ENCODE assay signal across 10 cellular contexts in genomic region chr10:80473692-80474596, GRCh38. TPM values are rescaled to one million over a fixed set of nuclear protein-coding genes. Genes with fewer than 3 reads are reported as not detected.
DNase-seq lines count a peak whose midpoint lies in the region; ATAC-seq and TF ChIP-seq lines count a peak whose summit lies in the region.
"Had no signal": no experiment of that assay in that cellular context is flagged by ENCODE, and none has a peak within 500 bp of the region (broad histone marks: within the 10 kb centered on the region; RNA-seq: fewer than 3 reads in every experiment).

No MANE protein-coding gene starts in this region.

- H3K9me1 ChIP-seq in IMR-90 (ENCODE audit: insufficient read depth, low read length): peaks cover 35% of the 10 kb centered on the region

- H3K4me2 ChIP-seq in BLaER1 (peak overlapping the region; percentile 96), IMR-90 (ENCODE audit: low read depth, low read length) (no peak overlapping the region; the same call in 1 of the 2 replicates), mammary epithelial cell (ENCODE audit: insufficient read depth, low read depth, low read length) (peak overlapping the region; percentile 58)

- in situ Hi-C loops in IMR-90 (cut with MboI; ENCODE audit: low sequenced_read_pairs): loop anchor here (25.0 kb wide), 1 partner anchor 312 kb away; no protein-coding TSS in a partner anchor
- in situ Hi-C loops in mammary epithelial cell (cut with MboI; ENCODE audit: low sequenced_read_pairs in 2 of 2): no loop called here

- peak overlapping the region; percentile 28; the same call in 1 of the 2 replicates for H4K91ac ChIP-seq in IMR-90 (ENCODE audit: insufficient read depth, low read depth, low read length)

- CTCF ChIA-PET in IMR-90 (lab: Yijun Ruan, JAX) (no interaction called here), mammary epithelial cell (lab: Charles Lee; ENCODE audit: low non-redundant PET) (no interaction called here)

- TF ChIP-seq POLR2A in IMR-90 (IDR thresholded peaks at IDR 0.05; ENCODE audit: low read depth, low read length): no peak

- peak overlapping the region; percentile 45; the same call in 1 of the 2 replicates for H3K14ac ChIP-seq in IMR-90 (replicated peaks; ENCODE audit: low read depth, low read length)

- H3K18ac ChIP-seq in IMR-90 (ENCODE audit: low read depth, low read length): peak overlapping the region; percentile 42; the same call in 1 of the 2 replicates

- H3K79me1 ChIP-seq in IMR-90 (ENCODE audit: low read depth in 1 of 2, low read length in 2 of 2): peaks cover 39 to 53% of the 10 kb centered on the region in 2 experiments

- peak overlapping the region; percentile 55; the same call in 1 of the 2 replicates for H4K5ac ChIP-seq in IMR-90 (ENCODE audit: low read depth, low read length)

- H3K4me1 ChIP-seq in BLaER1: peaks cover 62% of the 10 kb centered on the region
- peaks cover 27% of the 10 kb centered on the region for H3K4me1 ChIP-seq in IMR-90 (ENCODE audit: control insufficient read depth, insufficient read depth, low read length)
- peaks cover 64% of the 10 kb centered on the region for H3K4me1 ChIP-seq in mammary epithelial cell (ENCODE audit: insufficient read depth, low read length)

- peak overlapping the region; percentile 45; the same call in 1 of the 2 replicates for H3K9ac ChIP-seq in BLaER1
- H3K9ac ChIP-seq in IMR-90 (ENCODE audit: low read depth, low read length): 0 out of 2 replicates have a peak overlapping the region, but pooled peaks have one; percentile 40
- H3K9ac ChIP-seq in mammary epithelial cell (ENCODE audit: insufficient read depth, low read length): peak overlapping the region; percentile 68

- peak overlapping the region; percentile 75 to 95 for H3K27ac Mint-ChIP-seq in natural killer cell treated with Interleukin-12 subunit alpha and Interleukin-12 subunit beta and Interleukin-15 and Interleukin-18, amount 100 ng/mL, for 72 hours

- DNase-seq in IMR-90: peak; percentile 34
- DNase-seq in mammary epithelial cell: peak; percentile 88
- no peak for DNase-seq in natural killer cell treated with Interleukin-12 subunit alpha and Interleukin-12 subunit beta and Interleukin-15 and Interleukin-18, amount 100 ng/mL, for 72 hours (ENCODE audit: low spot score)
- DNase-seq in DMS79 treated with DMSO at 0.1 percent for 48 hours (lab: John Stamatoyannopoulos, UW): no peak
- DNase-seq in stimulated activated CD4-positive, alpha-beta T cell treated with anti-CD3 and anti-CD28 coated beads, Interleukin-1b, Interleukin-23, amount 100 ng/mL, for 48 hours: no peak
- DNase-seq: retina, substantia nigra had no signal

- H3K4me1 Mint-ChIP-seq in natural killer cell treated with Interleukin-12 subunit alpha and Interleukin-12 subunit beta and Interleukin-15 and Interleukin-18, amount 100 ng/mL, for 72 hours (ENCODE audit: low read depth in 2 of 2): peaks cover 64 to 66% of the 10 kb centered on the region in 2 donors

- H3K9me3 ChIP-seq in BLaER1 (peaks cover 37% of the 10 kb centered on the region), IMR-90 (ENCODE audit: control insufficient read depth, insufficient read depth, low read length) (peaks cover 11% of the 10 kb centered on the region), mammary epithelial cell (replicated peaks; ENCODE audit: insufficient read depth, low read length) (no peaks in the 10 kb centered on the region)

- no peaks in the 10 kb centered on the region for H3K27me3 Mint-ChIP-seq in natural killer cell treated with Interleukin-12 subunit alpha and Interleukin-12 subunit beta and Interleukin-15 and Interleukin-18, amount 100 ng/mL, for 72 hours

- H2AK9ac ChIP-seq in IMR-90 (replicated peaks; ENCODE audit: low read depth, low read length, poor library complexity): peak overlapping the region; percentile 85

- no peak for TF ChIP-seq RAD21 in IMR-90 (IDR thresholded peaks at IDR 0.05; ENCODE audit: low read length)

- POLR2A ChIA-PET in IMR-90 (lab: Charles Lee; ENCODE audit: unreplicated experiment): no interaction called here

- BruUV-seq in IMR-90 (replicated peaks; lab: Mats Ljungman, UMichigan) (no TSS peak), mammary epithelial cell (replicated peaks; lab: Mats Ljungman, UMichigan) (no TSS peak)

- intact Hi-C loops in IMR-90 (cut with micrococcal nuclease): no loop called here
- intact Hi-C loops in mammary epithelial cell (cut with micrococcal nuclease): loop anchor here (2.0 kb wide), 1 partner anchor 21 kb away; no protein-coding TSS in a partner anchor

- H3K27me3 ChIP-seq in BLaER1 (no peaks in the 10 kb centered on the region), IMR-90 (ENCODE audit: control insufficient read depth, insufficient read depth, low read length) (no peaks in the 10 kb centered on the region), mammary epithelial cell (ENCODE audit: insufficient read depth, low read length) (no peaks in the 10 kb centered on the region)

- H3K4ac ChIP-seq in IMR-90 (ENCODE audit: low read depth, low read length): peak overlapping the region; percentile 71

- H3K56ac ChIP-seq in IMR-90 (ENCODE audit: extremely low read depth, insufficient read depth, low read length): no peak overlapping the region

- H2BK120ac ChIP-seq in IMR-90 (ENCODE audit: low read depth, low read length): peak overlapping the region; percentile 11; the same call in 1 of the 2 replicates

- H2BK5ac ChIP-seq in IMR-90 (ENCODE audit: low read depth, low read length, poor library complexity, severe bottlenecking): peak overlapping the region; percentile 81

- H3K23ac ChIP-seq in IMR-90 (ENCODE audit: low read depth, low read length): peak overlapping the region; percentile 11; the same call in 1 of the 2 replicates

- H2AFZ ChIP-seq in IMR-90 (replicated peaks; ENCODE audit: low read length, poor library complexity): peak overlapping the region; percentile 37
- H2AFZ ChIP-seq in mammary epithelial cell (ENCODE audit: low read depth, low read length): no peak overlapping the region

- H4K20me1 ChIP-seq in BLaER1 (peaks cover 97% of the 10 kb centered on the region), IMR-90 (ENCODE audit: insufficient read depth, low read length) (peaks cover 26% of the 10 kb centered on the region), mammary epithelial cell (ENCODE audit: insufficient read depth, low read length) (no peaks in the 10 kb centered on the region)

- peak overlapping the region in 1 of 2 experiments; percentile 22; a peak in 1 of 4 replicates for H4K8ac ChIP-seq in IMR-90 (ENCODE audit: low read depth in 2 of 2, low read length in 2 of 2)

- no peak overlapping the region for H2BK20ac ChIP-seq in IMR-90 (ENCODE audit: low read depth, low read length)

- H3K79me2 ChIP-seq in mammary epithelial cell (ENCODE audit: insufficient read depth, low read length): peaks cover 70% of the 10 kb centered on the region

- H3K4me3 Mint-ChIP-seq in natural killer cell treated with Interleukin-12 subunit alpha and Interleukin-12 subunit beta and Interleukin-15 and Interleukin-18, amount 100 ng/mL, for 72 hours: peak overlapping the region; percentile 48

- H3K36me3 ChIP-seq in BLaER1: peaks cover 96% of the 10 kb centered on the region
- H3K36me3 ChIP-seq in IMR-90 (ENCODE audit: control insufficient read depth, insufficient read depth, low read length): peaks cover 4% of the 10 kb centered on the region; the same call in 1 of the 2 replicates
- no peaks in the 10 kb centered on the region for H3K36me3 ChIP-seq in mammary epithelial cell (ENCODE audit: insufficient read depth, low read length)

- H3K36me3 Mint-ChIP-seq in natural killer cell treated with Interleukin-12 subunit alpha and Interleukin-12 subunit beta and Interleukin-15 and Interleukin-18, amount 100 ng/mL, for 72 hours: peaks cover 8% of the 10 kb centered on the region

- H3K4me3 ChIP-seq in BLaER1: 0 out of 2 replicates have a peak overlapping the region, but pooled peaks have one; percentile 31
- no peak overlapping the region for H3K4me3 ChIP-seq in IMR-90 (ENCODE audit: insufficient read depth, low read depth, low read length)
- H3K4me3 ChIP-seq in mammary epithelial cell (replicated peaks in 1 of 3; ENCODE audit: insufficient read depth in 1 of 3, low read depth in 2 of 3, low read length in 3 of 3): no peak overlapping the region

- no peaks in the 10 kb centered on the region for H3K9me3 Mint-ChIP-seq in natural killer cell treated with Interleukin-12 subunit alpha and Interleukin-12 subunit beta and Interleukin-15 and Interleukin-18, amount 100 ng/mL, for 72 hours

- peak overlapping the region; percentile 51 for H2AK5ac ChIP-seq in IMR-90 (ENCODE audit: low read depth, low read length)

- H3K27ac ChIP-seq in BLaER1 (peak overlapping the region; percentile 62), IMR-90 (ENCODE audit: insufficient read depth, low read length) (peak overlapping the region; percentile 54), mammary epithelial cell (ENCODE audit: insufficient read depth, low read depth, low read length) (peak overlapping the region; percentile 92)

- TF ChIP-seq CTCF in IMR-90 (conservative IDR thresholded peaks at IDR 0.05; ENCODE audit: low read depth, low read length): no peak
- no peak for TF ChIP-seq CTCF in mammary epithelial cell (conservative IDR thresholded peaks at IDR 0.05 in 1 of 2, IDR thresholded peaks at IDR 0.05 in 1 of 2; ENCODE audit: extremely low read depth in 1 of 2, insufficient read depth in 1 of 2, low read depth in 1 of 2, low read length in 2 of 2)

- no peak overlapping the region for H2BK15ac ChIP-seq in IMR-90 (ENCODE audit: low read depth, low read length)

- peak; percentile 63 for ATAC-seq in IMR-90 (ENCODE audit: low read depth)
- ATAC-seq in natural killer cell treated with Interleukin-12 subunit alpha and Interleukin-12 subunit beta and Interleukin-15 and Interleukin-18, amount 100 ng/mL, for 72 hours: no peak
- ATAC-seq in GM19324 (IDR thresholded peaks at IDR 0.05; ENCODE audit: low FRiP score, unreplicated experiment): no peak
- ATAC-seq in GM18517 (IDR thresholded peaks at IDR 0.05; ENCODE audit: unreplicated experiment): no peak

- dilution Hi-C loops in IMR-90 (cut with HindIII; ENCODE audit: low sequenced_read_pairs, unreplicated experiment) (no loop called here), mammary epithelial cell (cut with HindIII; ENCODE audit: low sequenced_read_pairs) (no loop called here)

- 100% methylated on average over 1 of the region's 8 CpGs; no CpG with 5 or more reads in 1 of the 2 experiments for WGBS in IMR-90 (ENCODE audit: extremely low coverage in 2 of 2, insufficient read length in 1 of 2), 2 experiments
- 46% methylated on average over 7 of the region's 8 CpGs for WGBS in mammary epithelial cell (ENCODE audit: low coverage, missing lambda C conversion rate)

TF ChIP-seq in IMR-90, 13 proteins besides CTCF, POLR2A, EP300 and RAD21 (continues in another document):
- peak; percentile 32; the same call in 1 of the 2 replicates for TF ChIP-seq MAZ (IDR thresholded peaks at IDR 0.05; ENCODE audit: borderline replicate concordance, low read depth, low read length)

RNA-seq across cellular contexts. Expression of gene TSPAN14, which starts 19.8 kb away (rescaled TPM):
- total RNA-seq in IMR-90 (2012; rRNA removed): 13.3 and 18.5 TPM in 2 replicates
- 40.6 and 43.0 TPM in 2 replicates for polyA plus RNA-seq in IMR-90 (2012; rRNA removed)
- polyA plus RNA-seq in IMR-90 (2012; cell fraction: cytosol; rRNA removed): 55.8 and 57.7 TPM in 2 replicates
- polyA plus RNA-seq in IMR-90 (2012; cell fraction: nucleus; rRNA removed; ENCODE audit: low replicate concordance): 36.3 and 44.3 TPM in 2 replicates
- 100 to 1,000 TPM in 1 of 2 donors, 10 to 100 TPM in 1; 47.8 to 102 TPM for total RNA-seq in mammary epithelial cell
- 97.2 TPM for polyA plus RNA-seq in mammary epithelial cell
- 85.5 TPM for polyA minus RNA-seq in mammary epithelial cell
- total RNA-seq in natural killer cell treated with Interleukin-12 subunit alpha and Interleukin-12 subunit beta and Interleukin-15 and Interleukin-18, amount 100 ng/mL, for 72 hours: 10 to 100 TPM; 56.5 to 76.6 TPM

Comparison
In these comparisons a context has a peak if more than half of its experiments do, and no peak if none do; other contexts are left out.
1. DNase-seq: peak in IMR-90 (single experiment) and mammary epithelial cell (single experiment); none in natural killer cell treated with Interleukin-12 subunit alpha and Interleukin-12 subunit beta and Interleukin-15 and Interleukin-18, amount 100 ng/mL, for 72 hours (single experiment), DMS79 treated with DMSO at 0.1 percent for 48 hours (single experiment) and stimulated activated CD4-positive, alpha-beta T cell treated with anti-CD3 and anti-CD28 coated beads, Interleukin-1b, Interleukin-23, amount 100 ng/mL, for 48 hours (single experiment).
2. Peak in every context shown above with its lines, with median percentiles within 50 percentile points of each other: H3K27ac ChIP-seq and H3K9ac ChIP-seq.